12 cellular contexts compared by ENCODE assay signal in the genomic region with DNA sequence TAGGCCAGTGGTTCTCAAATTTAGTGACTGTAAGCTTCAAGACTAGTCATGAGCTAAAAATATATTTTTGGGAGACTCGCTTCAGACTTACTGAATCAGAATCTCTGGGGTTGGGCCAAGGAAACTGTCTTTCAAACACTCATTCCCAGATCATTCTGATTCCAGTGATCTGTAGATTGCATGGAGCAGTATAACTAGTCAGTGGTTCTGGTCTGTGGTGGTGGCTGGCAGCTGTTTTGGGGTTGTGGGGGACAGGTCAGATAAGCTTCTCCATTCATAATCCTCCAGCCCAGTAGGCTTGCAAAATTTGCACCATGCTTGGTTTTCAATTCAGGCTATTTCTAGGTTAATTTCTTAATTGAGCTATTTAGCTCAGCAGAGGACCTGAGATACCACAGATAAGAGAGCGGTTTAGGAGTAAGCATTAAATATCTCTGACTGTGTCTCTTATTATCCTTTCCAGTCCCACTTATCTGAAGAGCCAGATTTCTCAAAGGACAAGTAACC. TPM values are rescaled to one million over a fixed set of nuclear protein-coding genes. Genes with fewer than 3 reads are reported as not detected.
DNase-seq lines count a peak whose midpoint lies in the region; ATAC-seq and TF ChIP-seq lines count a peak whose summit lies in the region.
"Had no signal": no experiment of that assay in that cellular context is flagged by ENCODE, and none has a peak within 500 bp of the region (broad histone marks: within the 10 kb centered on the region; RNA-seq: fewer than 3 reads in every experiment).

No MANE protein-coding gene starts in this region.

- CTCF ChIA-PET in IMR-90 (lab: Yijun Ruan, JAX) = interaction anchor here (0.6 kb wide), 1 partner anchor 28 kb away, joined by 3 read pairs; no protein-coding TSS in a partner anchor

- H3K27ac Mint-ChIP-seq in mesothelial cell of epicardium = peak overlapping the region; percentile 89

- TF ChIP-seq CTCF in IMR-90 (conservative IDR thresholded peaks at IDR 0.05; ENCODE audit: low read depth, low read length) (no peak), adrenal gland (IDR thresholded peaks at IDR 0.05) (no peak), mesothelial cell of epicardium (IDR thresholded peaks at IDR 0.05; ENCODE audit: unreplicated experiment) (no peak)

- no peak overlapping the region for H3K4me3 Mint-ChIP-seq in mesothelial cell of epicardium

- H3K4me3 ChIP-seq in IMR-90 (ENCODE audit: insufficient read depth, low read depth, low read length) = no peak overlapping the region
- H3K4me3 ChIP-seq in adrenal gland = no peak overlapping the region
- H3K4me3 ChIP-seq: ovary had no signal

- no peak overlapping the region for H2BK5ac ChIP-seq in IMR-90 (ENCODE audit: low read depth, low read length, poor library complexity, severe bottlenecking)

- H2AK9ac ChIP-seq in IMR-90 (replicated peaks; ENCODE audit: low read depth, low read length, poor library complexity) = no peak overlapping the region

- H3K4me1 Mint-ChIP-seq in mesothelial cell of epicardium = peaks cover 44% of the 10 kb centered on the region

- H3K9me3 Mint-ChIP-seq in mesothelial cell of epicardium = no peaks in the 10 kb centered on the region

- no peak overlapping the region for H4K91ac ChIP-seq in IMR-90 (ENCODE audit: insufficient read depth, low read depth, low read length)

- no peak overlapping the region for H2AFZ ChIP-seq in IMR-90 (replicated peaks; ENCODE audit: low read length, poor library complexity)

- no peaks in the 10 kb centered on the region for H3K36me3 Mint-ChIP-seq in mesothelial cell of epicardium

- H4K20me1 ChIP-seq in IMR-90 (ENCODE audit: insufficient read depth, low read length) = peaks cover 7% of the 10 kb centered on the region

- H3K36me3 ChIP-seq in IMR-90 (ENCODE audit: control insufficient read depth, insufficient read depth, low read length) (no peaks in the 10 kb centered on the region), adrenal gland (replicated peaks in 1 of 2) (no peaks in the 10 kb centered on the region)
- H3K36me3 ChIP-seq: ovary had no signal

- 0% methylated on average over 1 of the region's 2 CpGs; no CpG with 5 or more reads in 1 of the 2 experiments for WGBS in IMR-90 (ENCODE audit: extremely low coverage in 2 of 2, insufficient read length in 1 of 2), 2 experiments
- 41 to 47% (median 43%) methylated on average over 2 of the region's 2 CpGs for whole genome bisulfite sequencing in adrenal gland, 4 donors

- intact Hi-C loops in IMR-90 (cut with micrococcal nuclease) = loop anchor here (10.0 kb wide), 2 partner anchors 202 to 412 kb away; a partner anchor contains a TSS
- intact Hi-C loops in adrenal gland (cut with DNase I) = no loop called here

- TF ChIP-seq POLR2A in IMR-90 (IDR thresholded peaks at IDR 0.05; ENCODE audit: low read depth, low read length) = no peak
- no peak for TF ChIP-seq POLR2A in adrenal gland (IDR thresholded peaks at IDR 0.05)

- H3K79me1 ChIP-seq in IMR-90 (ENCODE audit: low read depth in 1 of 2, low read length in 2 of 2) = peaks cover 9 to 16% of the 10 kb centered on the region in 2 experiments

- TF ChIP-seq RAD21 in IMR-90 (IDR thresholded peaks at IDR 0.05; ENCODE audit: low read length) = no peak

- H3K18ac ChIP-seq in IMR-90 (ENCODE audit: low read depth, low read length) = no peak overlapping the region

- no peaks in the 10 kb centered on the region for H3K27me3 ChIP-seq in IMR-90 (ENCODE audit: control insufficient read depth, insufficient read depth, low read length)
- no peaks in the 10 kb centered on the region for H3K27me3 ChIP-seq in adrenal gland
- H3K27me3 ChIP-seq: ovary had no signal

- DNase-seq in AG08395 (ENCODE audit: low spot score) = peak; percentile 68
- peak; percentile 83 for DNase-seq in IMR-90
- DNase-seq in adrenal gland = peak in 2 of 7 donors; percentile 32 to 49
- DNase-seq in mesothelial cell of epicardium (ENCODE audit: low spot score in 2 of 2, unreplicated experiment in 2 of 2) = no peak
- no peak for DNase-seq in NCI-H526 (lab: John Stamatoyannopoulos, UW)
- DNase-seq in SIG-M5 (lab: John Stamatoyannopoulos, UW) = no peak
- DNase-seq in NK-92 treated with Interleukin-12 subunit alpha and Interleukin-12 subunit beta, amount 100 ng/mL, for 24 hours (lab: John Stamatoyannopoulos, UW) = no peak
- DNase-seq: activated CD8-positive, alpha-beta memory T cell treated with anti-CD3 and anti-CD28 coated beads, Interleukin-2, amount 50 U/mL, for 4 hours; NCI-H2171; ovary had no signal

- POLR2A ChIA-PET in IMR-90 (lab: Charles Lee; ENCODE audit: unreplicated experiment) = interaction anchor here (0.6 kb wide), 1 partner anchor 581 kb away, joined by 3 read pairs; no protein-coding TSS in a partner anchor

- H3K9me1 ChIP-seq in IMR-90 (ENCODE audit: insufficient read depth, low read length) = peaks cover 20% of the 10 kb centered on the region

- no peak overlapping the region; the same call in 1 of the 2 replicates for H2BK20ac ChIP-seq in IMR-90 (ENCODE audit: low read depth, low read length)

- H3K4ac ChIP-seq in IMR-90 (ENCODE audit: low read depth, low read length) = no peak overlapping the region

- dilution Hi-C loops in IMR-90 (cut with HindIII; ENCODE audit: low sequenced_read_pairs, unreplicated experiment) = no loop called here

- no peak overlapping the region for H2AK5ac ChIP-seq in IMR-90 (ENCODE audit: low read depth, low read length)

- H3K27ac ChIP-seq in IMR-90 (ENCODE audit: insufficient read depth, low read length) = no peak overlapping the region
- H3K27ac ChIP-seq in adrenal gland = peak overlapping the region in 3 of 5 donors; percentile 66 to 75 (median 67)

- peak overlapping the region in 1 of 2 experiments; percentile 41; a peak in 1 of 4 replicates for H4K8ac ChIP-seq in IMR-90 (ENCODE audit: low read depth in 2 of 2, low read length in 2 of 2)

- H3K14ac ChIP-seq in IMR-90 (replicated peaks; ENCODE audit: low read depth, low read length) = peak overlapping the region; percentile 62; the same call in 1 of the 2 replicates

- H2BK15ac ChIP-seq in IMR-90 (ENCODE audit: low read depth, low read length) = no peak overlapping the region

- in situ Hi-C loops in IMR-90 (cut with MboI; ENCODE audit: low sequenced_read_pairs) = no loop called here

- H3K56ac ChIP-seq in IMR-90 (ENCODE audit: extremely low read depth, insufficient read depth, low read length) = no peak overlapping the region

- BruUV-seq in IMR-90 (replicated peaks; lab: Mats Ljungman, UMichigan) = no TSS peak

- H3K4me2 ChIP-seq in IMR-90 (ENCODE audit: low read depth, low read length) = no peak overlapping the region; the same call in 1 of the 2 replicates

- H3K9me3 ChIP-seq in IMR-90 (ENCODE audit: control insufficient read depth, insufficient read depth, low read length) (no peaks in the 10 kb centered on the region), adrenal gland (replicated peaks in 1 of 3) (no peaks in the 10 kb centered on the region)
- H3K9me3 ChIP-seq: ovary had no signal

- H3K4me1 ChIP-seq in IMR-90 (ENCODE audit: control insufficient read depth, insufficient read depth, low read length) = peaks cover 16% of the 10 kb centered on the region
- H3K4me1 ChIP-seq in adrenal gland (replicated peaks in 1 of 2) = peaks cover 18 to 30% of the 10 kb centered on the region in 2 donors

- no peak overlapping the region for H3K9ac ChIP-seq in IMR-90 (ENCODE audit: low read depth, low read length)

- H3K27me3 Mint-ChIP-seq in mesothelial cell of epicardium (ENCODE audit: low read depth) = no peaks in the 10 kb centered on the region

- peak overlapping the region; percentile 69; the same call in 1 of the 2 replicates for H2BK120ac ChIP-seq in IMR-90 (ENCODE audit: low read depth, low read length)

- H4K5ac ChIP-seq in IMR-90 (ENCODE audit: low read depth, low read length) = no peak overlapping the region

- no peak for ATAC-seq in IMR-90 (ENCODE audit: low read depth)
- no peak for ATAC-seq in activated CD4-positive, CD25-positive, alpha-beta regulatory T cell treated with anti-CD3 and anti-CD28 coated beads, Interleukin-2, amount 50 U/mL, for 24 hours
- ATAC-seq: HCT116 had no signal

- no peak overlapping the region for H3K23ac ChIP-seq in IMR-90 (ENCODE audit: low read depth, low read length)

TF ChIP-seq in IMR-90, 13 proteins besides CTCF, POLR2A, EP300 and RAD21:
- TF ChIP-seq, protein P1, sequence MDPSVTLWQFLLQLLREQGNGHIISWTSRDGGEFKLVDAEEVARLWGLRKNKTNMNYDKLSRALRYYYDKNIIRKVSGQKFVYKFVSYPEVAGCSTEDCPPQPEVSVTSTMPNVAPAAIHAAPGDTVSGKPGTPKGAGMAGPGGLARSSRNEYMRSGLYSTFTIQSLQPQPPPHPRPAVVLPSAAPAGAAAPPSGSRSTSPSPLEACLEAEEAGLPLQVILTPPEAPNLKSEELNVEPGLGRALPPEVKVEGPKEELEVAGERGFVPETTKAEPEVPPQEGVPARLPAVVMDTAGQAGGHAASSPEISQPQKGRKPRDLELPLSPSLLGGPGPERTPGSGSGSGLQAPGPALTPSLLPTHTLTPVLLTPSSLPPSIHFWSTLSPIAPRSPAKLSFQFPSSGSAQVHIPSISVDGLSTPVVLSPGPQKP (IDR thresholded peaks at IDR 0.05; ENCODE audit: borderline replicate concordance, low read depth, low read length) = no peak
- TF ChIP-seq FOS (IDR thresholded peaks at IDR 0.05; ENCODE audit: low read depth, low read length) = no peak
- no peak for TF ChIP-seq MAZ (IDR thresholded peaks at IDR 0.05; ENCODE audit: borderline replicate concordance, low read depth, low read length)
- TF ChIP-seq SMC3 (IDR thresholded peaks at IDR 0.05; ENCODE audit: low read depth, low read length) = no peak
- no peak for TF ChIP-seq CEBPB (IDR thresholded peaks at IDR 0.05; ENCODE audit: low read depth, low read length)
- TF ChIP-seq RCOR1 (IDR thresholded peaks at IDR 0.05; ENCODE audit: insufficient replicate concordance, low read length) = no peak
- no peak for TF ChIP-seq MAFK (IDR thresholded peaks at IDR 0.05; ENCODE audit: low read depth, low read length)
- TF ChIP-seq CHD1 (IDR thresholded peaks at IDR 0.05; ENCODE audit: low read depth, low read length) = no peak
- no peak for TF ChIP-seq NFE2L2 (IDR thresholded peaks at IDR 0.05; ENCODE audit: low read depth, low read length)
- TF ChIP-seq, protein P2, sequence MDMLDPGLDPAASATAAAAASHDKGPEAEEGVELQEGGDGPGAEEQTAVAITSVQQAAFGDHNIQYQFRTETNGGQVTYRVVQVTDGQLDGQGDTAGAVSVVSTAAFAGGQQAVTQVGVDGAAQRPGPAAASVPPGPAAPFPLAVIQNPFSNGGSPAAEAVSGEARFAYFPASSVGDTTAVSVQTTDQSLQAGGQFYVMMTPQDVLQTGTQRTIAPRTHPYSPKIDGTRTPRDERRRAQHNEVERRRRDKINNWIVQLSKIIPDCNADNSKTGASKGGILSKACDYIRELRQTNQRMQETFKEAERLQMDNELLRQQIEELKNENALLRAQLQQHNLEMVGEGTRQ (IDR thresholded peaks at IDR 0.05; ENCODE audit: low read depth, low read length) = no peak

RNA-seq across cellular contexts. Expression of a gene that starts 3.8 kb away (rescaled TPM):
- 27.8 and 28.1 TPM in 2 replicates for total RNA-seq in IMR-90 (2012; rRNA removed)
- polyA plus RNA-seq in IMR-90 (2012; rRNA removed) = 8.1 and 8.8 TPM in 2 replicates
- polyA plus RNA-seq in IMR-90 (2012; cell fraction: cytosol; rRNA removed) = 3.6 and 4.2 TPM in 2 replicates
- 9.0 and 13.6 TPM in 2 replicates for polyA plus RNA-seq in IMR-90 (2012; cell fraction: nucleus; rRNA removed; ENCODE audit: low replicate concordance)
- 10 to 100 TPM; 18.6 to 50.2 (median 31.2) TPM for total RNA-seq in adrenal gland
- polyA plus RNA-seq in adrenal gland = 10 to 100 TPM in 2 of 3 donors, 1 to 10 TPM in 1; 6.0 to 15.0 (median 14.6) TPM
- total RNA-seq in mesothelial cell of epicardium = 147 to 155 TPM (median 148 TPM) in 3 replicates

Comparison
In these comparisons a context has a peak if more than half of its experiments do, and no peak if none do; other contexts are left out.
1. DNase-seq: peak in AG08395 (single experiment) and IMR-90 (single experiment); none in mesothelial cell of epicardium (0 of 2), NCI-H526 (0 of 2), SIG-M5 (single experiment) and NK-92 treated with Interleukin-12 subunit alpha and Interleukin-12 subunit beta, amount 100 ng/mL, for 24 hours (single experiment).